ENCODE assay signal across 9 cellular contexts in the genomic region with DNA sequence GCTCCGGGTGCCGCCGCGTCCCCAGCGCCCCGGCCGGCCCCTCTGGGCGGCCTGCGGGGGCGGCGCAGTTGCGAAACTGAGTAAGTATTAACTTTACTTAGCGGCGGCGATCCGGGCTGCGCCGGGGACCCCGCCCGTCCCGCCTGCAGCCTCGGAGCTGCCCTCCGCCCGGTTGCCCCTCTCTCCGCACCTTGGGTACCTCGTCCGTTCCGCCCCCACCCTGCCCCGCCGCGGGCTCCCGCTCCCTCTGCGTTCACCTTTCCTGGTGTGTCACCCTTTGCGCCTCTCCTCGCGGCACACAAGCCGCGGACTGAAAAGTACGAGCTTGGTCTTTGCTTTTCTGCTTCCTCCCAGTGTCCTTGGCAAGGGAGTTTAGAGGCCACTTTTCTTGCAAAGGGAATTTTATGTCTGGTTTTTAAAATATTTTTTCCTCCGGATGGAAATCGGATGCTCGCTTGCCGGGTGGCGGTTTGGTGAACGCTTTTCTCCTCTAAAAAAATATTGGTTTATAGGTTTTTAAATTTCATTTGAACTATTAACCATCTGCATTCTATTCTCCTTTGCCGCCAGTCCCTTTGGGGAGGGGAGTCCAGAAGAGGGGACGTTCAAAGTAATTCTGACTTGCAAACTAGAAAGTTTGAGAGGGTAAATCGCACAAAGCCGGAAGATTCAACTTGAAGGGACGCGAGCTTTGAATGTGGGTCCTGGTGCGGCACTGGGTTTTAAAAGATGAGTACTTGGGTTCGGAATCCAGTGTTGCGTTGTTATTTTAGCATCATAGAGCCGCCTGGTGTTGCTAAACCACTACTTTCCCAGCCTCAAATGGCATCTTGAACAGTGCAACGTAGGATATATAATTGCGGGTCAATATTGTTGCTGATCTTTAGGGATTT. TPM values are rescaled to one million over a fixed set of nuclear protein-coding genes. Genes with fewer than 3 reads are reported as not detected.
DNase-seq lines count a peak whose midpoint lies in the region; ATAC-seq and TF ChIP-seq lines count a peak whose summit lies in the region.
"Had no signal": no experiment of that assay in that cellular context is flagged by ENCODE, and none has a peak within 500 bp of the region (broad histone marks: within the 10 kb centered on the region; RNA-seq: fewer than 3 reads in every experiment).

No MANE protein-coding gene starts in this region.

- 0 to 2% (median 1%) methylated on average over 30 to 57 of the region's 57 CpGs for WGBS in spleen, 5 donors

- peaks cover 0 to 34% (median 22%) of the 10 kb centered on the region in 6 donors for H3K4me1 ChIP-seq in spleen

- H3K27me3 ChIP-seq in spleen (replicated peaks in 1 of 7) = peaks cover 0 to 50% (median 0%) of the 10 kb centered on the region in 7 donors

- TF ChIP-seq POLR2A in spleen (IDR thresholded peaks at IDR 0.05) = peak in 1 of 3 donors; percentile 23

- no peaks in the 10 kb centered on the region for H3K9me3 ChIP-seq in SK-N-MC (ENCODE audit: low read depth, low read length)
- H3K9me3 ChIP-seq in spleen = no peaks in the 10 kb centered on the region

- H3K27ac ChIP-seq in SK-N-MC (no peak overlapping the region), coronary artery (peak overlapping the region; percentile 97 to 98), spleen (peak overlapping the region; percentile 70 to 93 (median 86))

- H3K36me3 ChIP-seq in SK-N-MC (ENCODE audit: insufficient read depth, low read length) (no peaks in the 10 kb centered on the region), spleen (no peaks in the 10 kb centered on the region)

- peak; percentile 37 for ATAC-seq in HG03108 (IDR thresholded peaks at IDR 0.05; ENCODE audit: unreplicated experiment)

- intact Hi-C loops in spleen (cut with DNase I; ENCODE audit: low total_unique reads) = no loop called here

- peak overlapping the region; percentile 51 for H3K9ac ChIP-seq in SK-N-MC (ENCODE audit: insufficient read length)

- H3K4me3 ChIP-seq in SK-N-MC (peak overlapping the region; percentile 75), coronary artery (peak overlapping the region; percentile 82), spleen (peak overlapping the region; percentile 55 to 86 (median 63))

- peak; percentile 14 to 24 for DNase-seq in NCI-H2081 (lab: John Stamatoyannopoulos, UW)
- no peak for DNase-seq in NCI-H2081 treated with DMSO at 0.1 percent for 48 hours (lab: John Stamatoyannopoulos, UW)
- DNase-seq in SK-N-MC (ENCODE audit: low read depth, low spot score) = no peak
- DNase-seq in coronary artery (ENCODE audit: low spot score) = peak; percentile 77
- DNase-seq in kidney glomerular epithelial cell (lab: John Stamatoyannopoulos, UW) = peak; percentile 64
- peak; percentile 76 for DNase-seq in spleen
- DNase-seq in NCI-H345 treated with DMSO at 0.1 percent for 48 hours (lab: John Stamatoyannopoulos, UW; ENCODE audit: unreplicated experiment) = no peak
- DNase-seq: DND-41 had no signal

- TF ChIP-seq CTCF in coronary artery (IDR thresholded peaks at IDR 0.05) (no peak), spleen (IDR thresholded peaks at IDR 0.05 in 8 of 11, conservative IDR thresholded peaks at IDR 0.05 in 3 of 11) (no peak)

RNA-seq across cellular contexts. Expression of gene RASSF8, which starts 0.8 kb away (rescaled TPM):
- 10 to 100 TPM in 5 of 7 donors, 1 to 10 TPM in 2; 9.0 to 38.0 (median 18.0) TPM for total RNA-seq in spleen
- 1 to 10 TPM; 1.4 to 2.0 (median 1.9) TPM for polyA plus RNA-seq in spleen

Comparison
In these comparisons a context has a peak if more than half of its experiments do, and no peak if none do; other contexts are left out.
1. DNase-seq: peak in NCI-H2081 (2 of 2), coronary artery (single experiment), kidney glomerular epithelial cell (single experiment) and spleen (single experiment); none in NCI-H2081 treated with DMSO at 0.1 percent for 48 hours (single experiment), SK-N-MC (single experiment) and NCI-H345 treated with DMSO at 0.1 percent for 48 hours (single experiment).
2. Peak in every context shown above with its lines, with median percentiles within 50 percentile points of each other: H3K4me3 ChIP-seq.